Comparison of ENCODE assay signal across 8 cellular contexts in genomic region chr5:177429248-177430045, GRCh38. TPM values are rescaled to one million over a fixed set of nuclear protein-coding genes. Genes with fewer than 3 reads are reported as not detected.
DNase-seq lines count a peak whose midpoint lies in the region; ATAC-seq and TF ChIP-seq lines count a peak whose summit lies in the region.

No MANE protein-coding gene starts in this region.

- DNase-seq in GM10248 (ENCODE audit: extremely low spot score) (peak; percentile 76), T-cell (peak; percentile 70 to 93 (median 86)), natural killer cell (peak; percentile 73), DMS53 treated with DMSO at 0.1 percent for 48 hours (lab: John Stamatoyannopoulos, UW; ENCODE audit: unreplicated experiment) (no peak)

- POLR2A ChIA-PET in GM10248 (lab: Yijun Ruan, JAX) (interaction anchor here (0.6 to 1.9 kb wide), 4 partner anchors 14 to 137 kb away, joined by 4 to 12 read pairs (median 6); partner anchors contain the start of gene PRR7), T-cell (lab: Charles Lee) (interaction anchor here (0.6 to 0.7 kb wide), 3 partner anchors 15 to 40 kb away, joined by 3 to 5 read pairs (median 3); no protein-coding TSS in a partner anchor)

- H3K9me3 Mint-ChIP-seq in T-cell = no peaks in the 10 kb centered on the region
- H3K9me3 Mint-ChIP-seq in activated naive CD8-positive, alpha-beta T cell (ENCODE audit: low read depth) = no peaks in the 10 kb centered on the region
- H3K9me3 Mint-ChIP-seq in natural killer cell = no peaks in the 10 kb centered on the region

- H3K27me3 Mint-ChIP-seq in T-cell (no peaks in the 10 kb centered on the region), natural killer cell (ENCODE audit: low read depth in 2 of 2) (no peaks in the 10 kb centered on the region)
- no peaks in the 10 kb centered on the region for H3K27me3 Mint-ChIP-seq in activated naive CD8-positive, alpha-beta T cell

- CTCF ChIA-PET in GM10248 (lab: Yijun Ruan, JAX) = interaction anchor here (1.0 to 23.4 kb wide), 11 partner anchors 15 to 315 kb away, joined by 3 to 347 read pairs (median 8); partner anchors contain the start of gene F12
- CTCF ChIA-PET in T-cell (lab: Charles Lee) = interaction anchor here (0.7 to 2.2 kb wide), 9 partner anchors 9 to 113 kb away, joined by 3 to 12 read pairs (median 4); no protein-coding TSS in a partner anchor

- H3K27ac Mint-ChIP-seq in T-cell (peak overlapping the region; percentile 95), natural killer cell (peak overlapping the region; percentile 94 to 99)
- peak overlapping the region; percentile 93 for H3K27ac Mint-ChIP-seq in activated naive CD8-positive, alpha-beta T cell

- H3K27ac ChIP-seq in temporal lobe (ENCODE audit: low read depth, low read length) = peak overlapping the region; percentile 30

- ATAC-seq in T-cell (replicated peaks in 1 of 4) (peak; percentile 13 to 29 (median 15)), natural killer cell (peak; percentile 31 to 51 (median 39)), GM19463 (IDR thresholded peaks at IDR 0.05; ENCODE audit: unreplicated experiment) (no peak), GM21528 (IDR thresholded peaks at IDR 0.05; ENCODE audit: low FRiP score, unreplicated experiment) (no peak)

- intact Hi-C loops in natural killer cell (cut with micrococcal nuclease) = loop anchor here (1.0 kb wide), 1 partner anchor 17 kb away; the partner anchor contains the start of gene PRR7

- H3K4me1 Mint-ChIP-seq in T-cell = peaks cover 69 to 85% (median 82%) of the 10 kb centered on the region in 3 donors
- peaks cover 68% of the 10 kb centered on the region for H3K4me1 Mint-ChIP-seq in activated naive CD8-positive, alpha-beta T cell (ENCODE audit: low read depth)
- peaks cover 68 to 87% of the 10 kb centered on the region in 2 donors for H3K4me1 Mint-ChIP-seq in natural killer cell

- TF ChIP-seq CTCF in GM10248 (IDR thresholded peaks at IDR 0.05; ENCODE audit: control extremely low read depth, extremely low read depth, low read depth, missing control alignments) = no peak
- TF ChIP-seq CTCF in natural killer cell (IDR thresholded peaks at IDR 0.05) = no peak

- H3K36me3 Mint-ChIP-seq in T-cell = peaks cover 14% of the 10 kb centered on the region
- H3K36me3 Mint-ChIP-seq in activated naive CD8-positive, alpha-beta T cell = peaks cover 5% of the 10 kb centered on the region
- H3K36me3 Mint-ChIP-seq in natural killer cell = no peaks in the 10 kb centered on the region

- H3K4me3 Mint-ChIP-seq in T-cell = peak overlapping the region; percentile 79 to 92 (median 86)
- peak overlapping the region; percentile 93 for H3K4me3 Mint-ChIP-seq in activated naive CD8-positive, alpha-beta T cell
- peak overlapping the region; percentile 90 for H3K4me3 Mint-ChIP-seq in natural killer cell

RNA-seq across cellular contexts. Expression of gene GRK6, which starts 3.0 kb away (rescaled TPM):
- total RNA-seq in T-cell (100 to 1,000 TPM; 196 to 226 (median 216) TPM), natural killer cell (100 to 1,000 TPM; 173 to 221 (median 190) TPM), temporal lobe (16.0 TPM)

RNA-seq across cellular contexts. Expression of gene PRR7, which starts 17.2 kb away (rescaled TPM):
- total RNA-seq in T-cell = 10 to 100 TPM in 4 of 5 donors, 1 to 10 TPM in 1; 9.5 to 28.2 (median 12.3) TPM
- total RNA-seq in natural killer cell = 10 to 100 TPM; 21.6 to 27.9 (median 23.3) TPM
- 8.9 TPM for total RNA-seq in temporal lobe

RNA-seq across cellular contexts. Expression of gene F12, which starts 20.1 kb away (rescaled TPM):
- total RNA-seq in T-cell (under 1 TPM in 4 of 5 donors, not detected in 1; 0.28 to 0.98 (median 0.42) TPM), natural killer cell (1 to 10 TPM in 1 of 3 donors, under 1 TPM in 2; 0.66 to 1.7 (median 0.93) TPM), temporal lobe (2.7 TPM)

RNA-seq across cellular contexts. Expression of gene PFN3, which starts 29.0 kb away (rescaled TPM):
- total RNA-seq in T-cell = not detected
- total RNA-seq in natural killer cell = not detected
- total RNA-seq in temporal lobe = 0.74 TPM

RNA-seq across cellular contexts. Expression of gene DBN1, which starts 44.0 kb away (rescaled TPM):
- 10 to 100 TPM; 11.6 to 41.3 (median 21.1) TPM for total RNA-seq in T-cell
- 10 to 100 TPM; 13.7 to 25.2 (median 15.0) TPM for total RNA-seq in natural killer cell
- 134 TPM for total RNA-seq in temporal lobe

Comparison
In these comparisons a context has a peak if more than half of its experiments do, and no peak if none do; other contexts are left out.
1. ATAC-seq: peak in T-cell (4 of 4) and natural killer cell (3 of 3); none in GM19463 (single experiment) and GM21528 (single experiment).
2. RNA of gene GRK6, which starts 3.0 kb away (total RNA-seq): 196 to 226 TPM in T-cell and 173 to 221 TPM in natural killer cell; 16.0 TPM in temporal lobe (single experiment); every median in the first group is over 10 times any median in the second.
3. Peak in every context shown above with its lines, with median percentiles within 50 percentile points of each other: H3K27ac Mint-ChIP-seq and H3K4me3 Mint-ChIP-seq.